11 cellular contexts compared by ENCODE assay signal in the genomic region with DNA sequence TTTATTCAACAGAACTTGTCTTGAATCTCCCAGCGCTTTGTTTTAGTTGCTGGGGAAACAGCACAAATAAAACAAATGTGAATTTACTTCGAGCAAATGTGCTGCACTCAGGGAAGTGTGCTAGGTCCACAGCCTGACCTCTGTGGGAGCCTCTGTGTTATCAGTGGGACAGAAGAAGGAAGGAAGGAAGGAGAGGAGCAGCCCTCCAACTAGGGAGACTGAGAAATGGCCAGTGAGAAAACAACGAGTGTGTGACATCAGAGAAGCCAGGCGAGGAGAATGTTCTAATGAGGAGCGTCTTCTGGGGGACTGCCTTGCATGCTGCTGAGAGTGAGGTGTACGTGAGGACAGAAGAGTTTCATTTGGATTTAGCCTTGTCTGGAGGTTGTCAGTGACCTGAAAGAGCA. TPM values are rescaled to one million over a fixed set of nuclear protein-coding genes. Genes with fewer than 3 reads are reported as not detected.
DNase-seq lines count a peak whose midpoint lies in the region; ATAC-seq and TF ChIP-seq lines count a peak whose summit lies in the region.
"Had no signal": no experiment of that assay in that cellular context is flagged by ENCODE, and none has a peak within 500 bp of the region (broad histone marks: within the 10 kb centered on the region; RNA-seq: fewer than 3 reads in every experiment).

No MANE protein-coding gene starts in this region.

- H3K4me1 Mint-ChIP-seq in T-helper 17 cell, result peaks cover 66% of the 10 kb centered on the region
- peaks cover 21% of the 10 kb centered on the region for H3K4me1 Mint-ChIP-seq in progenitor cell of endocrine pancreas (ENCODE audit: low read depth)

- H3K27me3 ChIP-seq in heart right ventricle, result no peaks in the 10 kb centered on the region

- peaks cover 0 to 5% (median 0%) of the 10 kb centered on the region in 9 donors for H3K36me3 ChIP-seq in heart right ventricle

- peak overlapping the region; percentile 75 for H3K4me3 Mint-ChIP-seq in T-helper 17 cell
- H3K4me3 Mint-ChIP-seq in progenitor cell of endocrine pancreas (ENCODE audit: low read depth), result no peak overlapping the region

- no peaks in the 10 kb centered on the region for H3K9me3 ChIP-seq in T-helper 17 cell (ENCODE audit: control insufficient read depth, low read length, poor library complexity, severe bottlenecking)
- no peaks in the 10 kb centered on the region for H3K9me3 ChIP-seq in heart right ventricle

- DNase-seq in DMS79 treated with DMSO at 0.1 percent for 48 hours (lab: John Stamatoyannopoulos, UW) (peak; percentile 44), T-helper 17 cell (no peak), heart right ventricle (peak in 1 of 2 donors; percentile 21), progenitor cell of endocrine pancreas (ENCODE audit: low spot score, unreplicated experiment) (no peak), LoVo (ENCODE audit: low spot score) (no peak), NCI-H1930 (lab: John Stamatoyannopoulos, UW) (no peak), COLO668 (lab: John Stamatoyannopoulos, UW; ENCODE audit: unreplicated experiment) (no peak)
- DNase-seq: effector memory CD4-positive, alpha-beta T cell; SW 1271 had no signal

- H3K27ac Mint-ChIP-seq in T-helper 17 cell (peak overlapping the region; percentile 80), progenitor cell of endocrine pancreas (peak overlapping the region; percentile 89)

- intact Hi-C loops in heart right ventricle (cut with DNase I), result no loop called here

- H3K4me1 ChIP-seq in heart right ventricle, result peaks cover 19 to 100% (median 97%) of the 10 kb centered on the region in 9 donors

- no peak overlapping the region for H3K4me3 ChIP-seq in heart right ventricle

- no peak for TF ChIP-seq CTCF in heart right ventricle (IDR thresholded peaks at IDR 0.05)
- no peak for TF ChIP-seq CTCF in progenitor cell of endocrine pancreas (IDR thresholded peaks at IDR 0.05; ENCODE audit: unreplicated experiment)

- ATAC-seq in T-helper 17 cell (no peak), heart right ventricle (peak in 6 of 8 donors; percentile 42 to 66 (median 50)), HG03039 (IDR thresholded peaks at IDR 0.05; ENCODE audit: unreplicated experiment) (no peak)

- peaks cover 4% of the 10 kb centered on the region for H3K36me3 Mint-ChIP-seq in T-helper 17 cell (ENCODE audit: low read depth)
- no peaks in the 10 kb centered on the region for H3K36me3 Mint-ChIP-seq in progenitor cell of endocrine pancreas (ENCODE audit: insufficient read depth)

- H3K9me3 Mint-ChIP-seq in progenitor cell of endocrine pancreas (ENCODE audit: low read depth), result no peaks in the 10 kb centered on the region
- H3K9me3 Mint-ChIP-seq: IgD-negative memory B cell had no signal

- peak overlapping the region in 3 of 10 donors; percentile 13 to 45 (median 42) for H3K27ac ChIP-seq in heart right ventricle

- no peaks in the 10 kb centered on the region for H3K27me3 Mint-ChIP-seq in T-helper 17 cell
- H3K27me3 Mint-ChIP-seq in progenitor cell of endocrine pancreas, result no peaks in the 10 kb centered on the region
- H3K27me3 Mint-ChIP-seq: IgD-negative memory B cell had no signal

- WGBS in heart right ventricle, 2 donors, result 18 to 23% methylated on average over 6 of the region's 6 CpGs

RNA-seq across cellular contexts. Expression of gene PPP6R3, which starts 42.7 kb away (rescaled TPM):
- total RNA-seq in T-helper 17 cell (100 to 1,000 TPM; 134 to 136 TPM), heart right ventricle (10 to 100 TPM; 75.8 to 98.1 (median 83.6) TPM), progenitor cell of endocrine pancreas (123 and 124 TPM in 2 replicates)
- polyA plus RNA-seq in heart right ventricle, result 10 to 100 TPM; 18.4 to 35.3 TPM

Comparison
In these comparisons a context has a peak if more than half of its experiments do, and no peak if none do; other contexts are left out.
1. ATAC-seq: peak in heart right ventricle (6 of 8); none in T-helper 17 cell (single experiment) and HG03039 (single experiment).